In genomic region chr2:240419321-240419720, GRCh38 we compare ENCODE assay signal across 13 cellular contexts.
"Had no signal": no experiment of that assay in that cellular context is flagged by ENCODE, and none has a peak within 500 bp of the region (broad histone marks: within the 10 kb centered on the region; RNA-seq: fewer than 3 reads in every experiment).

No MANE protein-coding gene starts in this region.

- H3K9me3 ChIP-seq: SK-N-SH, vagina had no signal

- ATAC-seq: activated CD8-positive, alpha-beta T cell treated with anti-CD3 and anti-CD28 coated beads for 36 hours; effector memory CD8-positive, alpha-beta T cell; left colon had no signal

- H3K4me1 ChIP-seq: parathyroid adenoma, tibial artery, vagina had no signal

- H3K27ac ChIP-seq: cardiac muscle cell, parathyroid adenoma, tibial artery, vagina had no signal

- H3K36me3 ChIP-seq: cardiac muscle cell, vagina had no signal

- DNase-seq: activated CD4-positive, alpha-beta T cell treated with anti-CD3 and anti-CD28 coated beads for 4 hours; activated CD8-positive, alpha-beta T cell treated with anti-CD3 and anti-CD28 coated beads for 36 hours; activated naive CD8-positive, alpha-beta T cell treated with anti-CD3 and anti-CD28 coated beads, Interleukin-2, amount 10 ng/mL, durations not matched to agents 7 days and 5 days; amygdala; effector memory CD8-positive, alpha-beta T cell; left colon; SK-N-SH; stimulated activated CD8-positive, alpha-beta memory T cell treated with anti-CD3 and anti-CD28 coated beads, Interleukin-4, amount 100 ng/mL, for 48 hours; stimulated activated naive CD4-positive, alpha-beta T cell had no signal

- H3K4me3 ChIP-seq: cardiac muscle cell, tibial artery, vagina had no signal

- H3K27me3 ChIP-seq: cardiac muscle cell, tibial artery, vagina had no signal
